12 cellular contexts compared by ENCODE assay signal in the genomic region with DNA sequence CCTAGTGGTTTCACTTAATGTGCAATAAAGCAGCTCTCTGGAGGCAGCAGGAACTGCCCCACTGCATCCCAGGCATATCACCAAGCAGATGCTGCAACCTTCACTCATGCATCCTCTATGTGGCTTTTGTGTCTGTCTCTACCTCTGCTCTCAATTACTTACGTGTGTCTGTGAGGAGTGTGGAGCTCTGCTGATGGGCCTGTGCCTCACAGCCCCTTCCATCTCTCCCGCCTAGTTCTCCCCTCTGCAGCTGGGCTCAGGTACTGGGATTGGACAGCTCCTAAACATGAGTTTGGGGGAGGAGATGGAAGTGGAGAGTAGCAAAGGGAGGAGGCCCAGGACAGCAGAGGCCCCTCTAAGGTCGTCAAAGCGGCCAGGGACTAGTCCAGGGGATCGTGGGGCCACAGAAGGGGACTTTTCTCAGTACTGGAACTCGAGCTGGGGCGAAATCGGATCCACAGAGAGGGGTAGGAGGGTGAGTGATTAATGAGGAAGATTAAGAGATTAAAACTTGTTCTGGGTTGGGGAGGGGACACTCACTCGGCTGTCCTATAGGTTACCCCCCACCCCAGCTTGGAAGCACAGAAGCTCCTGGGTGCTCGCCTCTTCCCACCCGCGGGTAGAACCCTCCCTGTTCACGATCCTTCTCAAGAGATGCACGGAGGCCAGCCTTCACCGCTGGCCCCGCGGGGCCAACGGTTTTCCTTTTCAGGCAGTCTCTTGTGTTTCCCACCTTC. TPM values are rescaled to one million over a fixed set of nuclear protein-coding genes. Genes with fewer than 3 reads are reported as not detected.
DNase-seq lines count a peak whose midpoint lies in the region; ATAC-seq and TF ChIP-seq lines count a peak whose summit lies in the region.
"Had no signal": no experiment of that assay in that cellular context is flagged by ENCODE, and none has a peak within 500 bp of the region (broad histone marks: within the 10 kb centered on the region; RNA-seq: fewer than 3 reads in every experiment).

No MANE protein-coding gene starts in this region.

- H2AFZ ChIP-seq in Loucy (ENCODE audit: low read length) = no peak overlapping the region

- H3K4me2 ChIP-seq in Loucy (ENCODE audit: low read depth, low read length, poor library complexity, severe bottlenecking) = peak overlapping the region; percentile 99

- H3K4me1 Mint-ChIP-seq in effector memory CD8-positive, alpha-beta T cell (ENCODE audit: low read depth in 2 of 2) = peaks cover 30 to 47% of the 10 kb centered on the region in 2 donors
- H3K4me1 Mint-ChIP-seq in natural killer cell treated with Interleukin-12 subunit alpha and Interleukin-12 subunit beta and Interleukin-15 and Interleukin-18, amount 100 ng/mL, for 72 hours (ENCODE audit: low read depth in 2 of 2) = peaks cover 49 to 51% of the 10 kb centered on the region in 2 donors

- H3K36me3 Mint-ChIP-seq in effector memory CD8-positive, alpha-beta T cell (ENCODE audit: insufficient read depth) = peaks cover 22% of the 10 kb centered on the region
- H3K36me3 Mint-ChIP-seq in natural killer cell treated with Interleukin-12 subunit alpha and Interleukin-12 subunit beta and Interleukin-15 and Interleukin-18, amount 100 ng/mL, for 72 hours = peaks cover 9% of the 10 kb centered on the region

- TF ChIP-seq CTCF in Loucy (conservative IDR thresholded peaks at IDR 0.05; ENCODE audit: low read length) = no peak
- TF ChIP-seq CTCF in heart left ventricle (IDR thresholded peaks at IDR 0.05) = no peak

- H3K36me3 ChIP-seq in Loucy (ENCODE audit: insufficient read depth, low read length) = no peaks in the 10 kb centered on the region
- H3K36me3 ChIP-seq in heart left ventricle = peaks cover 0 to 18% (median 15%) of the 10 kb centered on the region in 9 donors

- no peaks in the 10 kb centered on the region for H3K9me2 ChIP-seq in Loucy (replicated peaks; ENCODE audit: low read depth, low read length)

- intact Hi-C loops in heart left ventricle (cut with DNase I) = loop anchor here in 4 of 10 donors (5.0 kb wide), 3 partner anchors 76 to 86 kb away; no protein-coding TSS in a partner anchor

- DNase-seq in D341Med (ENCODE audit: low spot score) = peak; percentile 52
- no peak for DNase-seq in effector memory CD8-positive, alpha-beta T cell
- peak; percentile 29 for DNase-seq in natural killer cell treated with Interleukin-12 subunit alpha and Interleukin-12 subunit beta and Interleukin-15 and Interleukin-18, amount 100 ng/mL, for 72 hours (ENCODE audit: low spot score)
- no peak for DNase-seq in activated effector memory CD4-positive, alpha-beta T cell treated with Interleukin-2 at 50 U/mL for 16 hours
- no peak for DNase-seq in stimulated activated CD4-positive, alpha-beta T cell treated with anti-CD3 and anti-CD28 coated beads, Interleukin-1b, Interleukin-23, amount 100 ng/mL, for 48 hours
- no peak for DNase-seq in heart left ventricle
- no peak for DNase-seq in HEK293T (ENCODE audit: extremely low spot score)
- DNase-seq: hypothalamus had no signal

- 61 to 76% (median 73%) methylated on average over 18 of the region's 18 CpGs for WGBS in heart left ventricle, 4 donors

- H3K4me1 ChIP-seq in Loucy (ENCODE audit: insufficient read depth, low read length, poor library complexity, severe bottlenecking) = peaks cover 12% of the 10 kb centered on the region
- peaks cover 12 to 73% (median 55%) of the 10 kb centered on the region in 12 donors for H3K4me1 ChIP-seq in heart left ventricle

- H3K27me3 Mint-ChIP-seq in effector memory CD8-positive, alpha-beta T cell = peaks cover 6 to 68% of the 10 kb centered on the region in 2 donors
- no peaks in the 10 kb centered on the region for H3K27me3 Mint-ChIP-seq in natural killer cell treated with Interleukin-12 subunit alpha and Interleukin-12 subunit beta and Interleukin-15 and Interleukin-18, amount 100 ng/mL, for 72 hours

- H3K79me2 ChIP-seq in Loucy (ENCODE audit: insufficient read depth, low read length) = peaks cover 18% of the 10 kb centered on the region

- H3K9ac ChIP-seq in Loucy (ENCODE audit: low read depth, low read length, poor library complexity, severe bottlenecking) = peak overlapping the region; percentile 26
- H3K9ac ChIP-seq: parathyroid adenoma had no signal

- no peak overlapping the region for H3K27ac Mint-ChIP-seq in effector memory CD8-positive, alpha-beta T cell
- H3K27ac Mint-ChIP-seq in natural killer cell treated with Interleukin-12 subunit alpha and Interleukin-12 subunit beta and Interleukin-15 and Interleukin-18, amount 100 ng/mL, for 72 hours = peak overlapping the region in 1 of 2 donors; percentile 93

- POLR2A ChIA-PET in HEK293T (lab: Yijun Ruan, JAX) = interaction anchor here (1.0 to 2.9 kb wide), 5 partner anchors 9 to 87 kb away, joined by 3 to 18 read pairs (median 5); partner anchors contain the start of genes CCDC142 and TTC31

- H3K9me3 ChIP-seq in Loucy (ENCODE audit: insufficient read depth, low read depth, low read length) = no peaks in the 10 kb centered on the region
- H3K9me3 ChIP-seq in heart left ventricle = no peaks in the 10 kb centered on the region
- H3K9me3 ChIP-seq: colonic mucosa had no signal

- no peak overlapping the region for H3K27ac ChIP-seq in heart left ventricle
- H3K27ac ChIP-seq: colonic mucosa, parathyroid adenoma had no signal

- no peaks in the 10 kb centered on the region for H3F3A ChIP-seq in Loucy (ENCODE audit: low read depth)

- ATAC-seq in effector memory CD8-positive, alpha-beta T cell (replicated peaks) = no peak
- ATAC-seq in natural killer cell treated with Interleukin-12 subunit alpha and Interleukin-12 subunit beta and Interleukin-15 and Interleukin-18, amount 100 ng/mL, for 72 hours = no peak
- no peak for ATAC-seq in heart left ventricle

- no peaks in the 10 kb centered on the region for H3K27me3 ChIP-seq in Loucy (ENCODE audit: insufficient read depth, low read length, poor library complexity, severe bottlenecking)
- H3K27me3 ChIP-seq in heart left ventricle = peaks cover 21 to 73% (median 35%) of the 10 kb centered on the region in 9 donors

- peak overlapping the region; percentile 69 to 77 for H3K4me3 Mint-ChIP-seq in effector memory CD8-positive, alpha-beta T cell
- H3K4me3 Mint-ChIP-seq in natural killer cell treated with Interleukin-12 subunit alpha and Interleukin-12 subunit beta and Interleukin-15 and Interleukin-18, amount 100 ng/mL, for 72 hours = peak overlapping the region; percentile 79

- no peak overlapping the region for H3K4me3 ChIP-seq in Loucy (ENCODE audit: low read length, poor library complexity, severe bottlenecking)
- H3K4me3 ChIP-seq in heart left ventricle = peak overlapping the region in 4 of 12 donors; percentile 59 to 87 (median 66)

- H3K9me3 Mint-ChIP-seq in effector memory CD8-positive, alpha-beta T cell = no peaks in the 10 kb centered on the region
- no peaks in the 10 kb centered on the region for H3K9me3 Mint-ChIP-seq in natural killer cell treated with Interleukin-12 subunit alpha and Interleukin-12 subunit beta and Interleukin-15 and Interleukin-18, amount 100 ng/mL, for 72 hours

- CTCF ChIA-PET in HEK293T (lab: Yijun Ruan, JAX) = interaction anchor here (0.6 kb wide), 1 partner anchor 15 kb away, joined by 5 read pairs; no protein-coding TSS in a partner anchor

- no peaks in the 10 kb centered on the region for H4K20me1 ChIP-seq in Loucy (ENCODE audit: insufficient read depth, low read length, poor library complexity, severe bottlenecking)

- TF ChIP-seq POLR2A in heart left ventricle (IDR thresholded peaks at IDR 0.05) = no peak

TF ChIP-seq in HEK293T, 16 proteins besides CTCF, POLR2A, EP300 and RAD21:
- TF ChIP-seq ARNT (IDR thresholded peaks at IDR 0.05) (no peak), TARDBP (IDR thresholded peaks at IDR 0.05) (no peak), FOXM1 (IDR thresholded peaks at IDR 0.05; ENCODE audit: borderline replicate concordance) (no peak), SUZ12 (IDR thresholded peaks at IDR 0.05) (no peak), BHLHE40 (IDR thresholded peaks at IDR 0.05; ENCODE audit: borderline replicate concordance) (no peak), FOXK2 (IDR thresholded peaks at IDR 0.05) (no peak), LEF1 (IDR thresholded peaks at IDR 0.05; ENCODE audit: borderline replicate concordance) (no peak), CTBP1 (IDR thresholded peaks at IDR 0.05; ENCODE audit: borderline replicate concordance) (no peak), HDGF (IDR thresholded peaks at IDR 0.05; ENCODE audit: borderline replicate concordance) (no peak), NFRKB (IDR thresholded peaks at IDR 0.05) (no peak)
- TF ChIP-seq, protein P1, sequence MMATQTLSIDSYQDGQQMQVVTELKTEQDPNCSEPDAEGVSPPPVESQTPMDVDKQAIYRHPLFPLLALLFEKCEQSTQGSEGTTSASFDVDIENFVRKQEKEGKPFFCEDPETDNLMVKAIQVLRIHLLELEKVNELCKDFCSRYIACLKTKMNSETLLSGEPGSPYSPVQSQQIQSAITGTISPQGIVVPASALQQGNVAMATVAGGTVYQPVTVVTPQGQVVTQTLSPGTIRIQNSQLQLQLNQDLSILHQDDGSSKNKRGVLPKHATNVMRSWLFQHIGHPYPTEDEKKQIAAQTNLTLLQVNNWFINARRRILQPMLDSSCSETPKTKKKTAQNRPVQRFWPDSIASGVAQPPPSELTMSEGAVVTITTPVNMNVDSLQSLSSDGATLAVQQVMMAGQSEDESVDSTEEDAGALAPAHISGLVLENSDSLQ (IDR thresholded peaks at IDR 0.05) = no peak

RNA-seq across cellular contexts. Expression of gene LBX2, which starts 2.1 kb away (rescaled TPM):
- total RNA-seq in natural killer cell treated with Interleukin-12 subunit alpha and Interleukin-12 subunit beta and Interleukin-15 and Interleukin-18, amount 100 ng/mL, for 72 hours = 1 to 10 TPM; 1.3 to 1.5 TPM
- 1 to 10 TPM in 2 of 9 donors, under 1 TPM in 5, not detected in 2; 0.14 to 1.7 (median 0.72) TPM for total RNA-seq in heart left ventricle
- polyA plus RNA-seq in heart left ventricle = under 1 TPM; 0.27 to 0.67 TPM

RNA-seq across cellular contexts. Expression of gene PCGF1, which starts 6.0 kb away (rescaled TPM):
- 10 to 100 TPM; 31.3 to 41.3 TPM for total RNA-seq in natural killer cell treated with Interleukin-12 subunit alpha and Interleukin-12 subunit beta and Interleukin-15 and Interleukin-18, amount 100 ng/mL, for 72 hours
- total RNA-seq in heart left ventricle = 10 to 100 TPM; 10.6 to 22.3 (median 16.5) TPM
- 10 to 100 TPM; 22.5 to 24.9 TPM for polyA plus RNA-seq in heart left ventricle

RNA-seq across cellular contexts. Expression of gene TLX2, which starts 12.7 kb away (rescaled TPM):
- total RNA-seq in natural killer cell treated with Interleukin-12 subunit alpha and Interleukin-12 subunit beta and Interleukin-15 and Interleukin-18, amount 100 ng/mL, for 72 hours = under 1 TPM; 0.12 to 0.95 TPM
- not detected for total RNA-seq in heart left ventricle
- polyA plus RNA-seq in heart left ventricle = not detected
- total RNA-seq: Daoy had no signal

RNA-seq across cellular contexts. Expression of gene TTC31, which starts 18.6 kb away (rescaled TPM):
- total RNA-seq in natural killer cell treated with Interleukin-12 subunit alpha and Interleukin-12 subunit beta and Interleukin-15 and Interleukin-18, amount 100 ng/mL, for 72 hours = 10 to 100 TPM; 42.8 to 49.0 TPM
- 10 to 100 TPM in 4 of 9 donors, 1 to 10 TPM in 5; 7.1 to 14.2 (median 10.0) TPM for total RNA-seq in heart left ventricle
- polyA plus RNA-seq in heart left ventricle = 10 to 100 TPM in 1 of 2 donors, 1 to 10 TPM in 1; 8.8 to 13.2 TPM

RNA-seq across cellular contexts. Expression of gene CCDC142, which starts 18.7 kb away (rescaled TPM):
- 10 to 100 TPM; 31.8 to 46.5 TPM for total RNA-seq in natural killer cell treated with Interleukin-12 subunit alpha and Interleukin-12 subunit beta and Interleukin-15 and Interleukin-18, amount 100 ng/mL, for 72 hours
- total RNA-seq in heart left ventricle = 10 to 100 TPM in 1 of 9 donors, 1 to 10 TPM in 8; 4.4 to 13.4 (median 7.1) TPM
- 1 to 10 TPM; 5.8 to 6.4 TPM for polyA plus RNA-seq in heart left ventricle

Comparison
In these comparisons a context has a peak if more than half of its experiments do, and no peak if none do; other contexts are left out.
1. DNase-seq: peak in D341Med (single experiment) and natural killer cell treated with Interleukin-12 subunit alpha and Interleukin-12 subunit beta and Interleukin-15 and Interleukin-18, amount 100 ng/mL, for 72 hours (single experiment); none in effector memory CD8-positive, alpha-beta T cell (0 of 3), activated effector memory CD4-positive, alpha-beta T cell treated with Interleukin-2 at 50 U/mL for 16 hours (single experiment), stimulated activated CD4-positive, alpha-beta T cell treated with anti-CD3 and anti-CD28 coated beads, Interleukin-1b, Interleukin-23, amount 100 ng/mL, for 48 hours (single experiment), heart left ventricle (0 of 5) and HEK293T (single experiment).